In the genomic region with DNA sequence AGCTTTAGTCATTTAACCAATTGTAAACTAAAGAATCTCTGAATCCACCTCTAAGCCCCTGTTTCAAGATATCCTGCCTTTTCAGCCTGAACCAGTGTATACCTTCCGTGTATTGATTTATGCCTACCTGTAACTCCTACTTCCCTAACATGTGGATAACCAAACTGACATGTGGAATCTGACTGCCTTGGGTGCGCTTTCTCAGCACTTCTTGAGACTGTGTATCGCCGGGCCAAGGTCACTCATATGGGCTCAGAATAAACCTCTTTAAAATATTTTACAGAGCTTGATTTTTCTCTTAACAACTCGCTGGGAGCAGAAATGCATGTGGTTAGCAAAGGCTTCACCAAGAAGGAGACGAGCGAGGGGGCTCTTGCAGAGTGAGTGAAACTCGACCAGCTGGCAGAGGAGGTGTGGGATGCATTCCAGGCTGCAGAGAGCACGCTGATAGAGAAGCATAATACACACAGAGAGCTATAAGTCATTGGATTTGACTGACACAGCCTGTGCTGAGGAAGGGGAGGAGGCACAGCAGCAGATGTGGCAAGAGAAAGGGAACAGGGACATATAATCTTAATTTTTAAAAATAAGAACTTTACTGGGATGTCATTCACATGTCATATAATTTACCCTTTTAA, we compare ENCODE assay signal across 25 cellular contexts.
DNase-seq lines count a peak whose midpoint lies in the region; ATAC-seq, FAIRE-seq and TF ChIP-seq lines count a peak whose summit lies in the region.
"Had no signal": no experiment of that assay in that cellular context is flagged by ENCODE, and none has a peak within 500 bp of the region (broad histone marks: within the 10 kb centered on the region; RNA-seq: fewer than 3 reads in every experiment).

No MANE protein-coding gene starts in this region.

- H3K4me1 Mint-ChIP-seq in activated naive CD8-positive, alpha-beta T cell treated with anti-CD3 and anti-CD28 coated beads, Interleukin-2, amount 50 U/mL, for 24 hours, result no peaks in the 10 kb centered on the region
- H3K4me1 Mint-ChIP-seq: activated naive CD8-positive, alpha-beta T cell treated with anti-CD3 and anti-CD28 coated beads for 36 hours; CD14-positive monocyte; IgD-negative memory B cell; naive thymus-derived CD8-positive, alpha-beta T cell; stimulated activated naive B cell treated with anti-CD40 and anti-IgM and Interleukin-4, amounts not matched to agents 10 μg/mL and 1 μg/mL and 100 μg/mL, for 72 hours had no signal

- in situ Hi-C loops in HepG2 (cut with HindIII; ENCODE audit: extremely low pct_ligation_motif_present, low pct_unique_long_range_greater_than_20kb), result no loop called here

- H3K9ac ChIP-seq in HepG2 (ENCODE audit: insufficient read depth, low read depth, low read length), result no peak overlapping the region

- H3K27ac ChIP-seq in HepG2 (ENCODE audit: extremely low read length, insufficient read depth, low read length) (no peak overlapping the region), right lobe of liver (no peak overlapping the region), heart left ventricle (no peak overlapping the region), spleen (no peak overlapping the region)
- H3K27ac ChIP-seq: breast epithelium, testis had no signal

- no peaks in the 10 kb centered on the region for H3K9me3 ChIP-seq in HepG2 (ENCODE audit: low read length)
- no peaks in the 10 kb centered on the region for H3K9me3 ChIP-seq in right lobe of liver
- H3K9me3 ChIP-seq in heart left ventricle, result peaks cover 0 to 3% (median 0%) of the 10 kb centered on the region in 12 donors
- peaks cover 0 to 15% (median 9%) of the 10 kb centered on the region in 8 donors for H3K9me3 ChIP-seq in spleen
- H3K9me3 ChIP-seq: MG63, testis had no signal

- FAIRE-seq in HepG2 (lab: Jason Lieb, UNC), result no peak
- FAIRE-seq: TTC549 had no signal

- POLR2A ChIA-PET in HepG2 (lab: Yijun Ruan, JAX), result no interaction called here

- H3K79me2 ChIP-seq in HepG2 (ENCODE audit: insufficient read depth, low read length), result no peaks in the 10 kb centered on the region

- H3K27me3 ChIP-seq in HepG2 (ENCODE audit: control insufficient read depth in 1 of 2, insufficient read depth in 2 of 2, low read length in 2 of 2), result no peaks in the 10 kb centered on the region
- no peaks in the 10 kb centered on the region for H3K27me3 ChIP-seq in right lobe of liver
- H3K27me3 ChIP-seq in heart left ventricle, result no peaks in the 10 kb centered on the region
- H3K27me3 ChIP-seq in spleen (replicated peaks in 1 of 7), result no peaks in the 10 kb centered on the region
- H3K27me3 ChIP-seq: breast epithelium, MG63, testis had no signal

- H3K4me2 ChIP-seq in HepG2 (ENCODE audit: low read depth, low read length), result no peak overlapping the region

- DNase-seq in HepG2 (ENCODE audit: low spot score) (no peak), right lobe of liver (no peak), amniotic epithelial cell (ENCODE audit: low read depth) (peak; percentile 34), heart left ventricle (no peak), spleen (no peak), DMS79 (lab: John Stamatoyannopoulos, UW) (no peak)
- no peak for DNase-seq in activated naive CD8-positive, alpha-beta T cell treated with anti-CD3 and anti-CD28 coated beads, Interleukin-2, amount 50 U/mL, for 24 hours
- DNase-seq: ACHN; activated CD4-positive, alpha-beta T cell treated with anti-CD3 and anti-CD28 coated beads for 48 hours; activated naive CD8-positive, alpha-beta T cell treated with anti-CD3 and anti-CD28 coated beads for 36 hours; dermis blood vessel endothelial cell; foreskin melanocyte; GF-D8; mesenchymal stem cell; MG63; naive thymus-derived CD8-positive, alpha-beta T cell; NCI-H187; stimulated activated CD4-positive, alpha-beta T cell treated with anti-CD3 and anti-CD28 coated beads, Interleukin-2, amount 100 ng/mL, for 24 hours; stimulated activated naive B cell treated with anti-CD40 and anti-IgM and Interleukin-4, amounts not matched to agents 10 μg/mL and 1 μg/mL and 100 μg/mL, for 72 hours; testis had no signal

- H3K4me1 ChIP-seq in HepG2 (ENCODE audit: insufficient read depth, low read length), result no peaks in the 10 kb centered on the region
- no peaks in the 10 kb centered on the region for H3K4me1 ChIP-seq in right lobe of liver
- H3K4me1 ChIP-seq in heart left ventricle, result peaks cover 0 to 15% (median 0%) of the 10 kb centered on the region in 12 donors
- no peaks in the 10 kb centered on the region for H3K4me1 ChIP-seq in spleen
- H3K4me1 ChIP-seq: breast epithelium, testis had no signal

- H3K36me3 Mint-ChIP-seq in activated naive CD8-positive, alpha-beta T cell treated with anti-CD3 and anti-CD28 coated beads, Interleukin-2, amount 50 U/mL, for 24 hours (ENCODE audit: low read depth), result no peaks in the 10 kb centered on the region
- H3K36me3 Mint-ChIP-seq: activated naive CD8-positive, alpha-beta T cell treated with anti-CD3 and anti-CD28 coated beads for 36 hours; CD14-positive monocyte; stimulated activated naive B cell treated with anti-CD40 and anti-IgM and Interleukin-4, amounts not matched to agents 10 μg/mL and 1 μg/mL and 100 μg/mL, for 72 hours had no signal

- no peaks in the 10 kb centered on the region for H3K27me3 Mint-ChIP-seq in activated naive CD8-positive, alpha-beta T cell treated with anti-CD3 and anti-CD28 coated beads, Interleukin-2, amount 50 U/mL, for 24 hours
- H3K27me3 Mint-ChIP-seq: IgD-negative memory B cell; stimulated activated naive B cell treated with anti-CD40 and anti-IgM and Interleukin-4, amounts not matched to agents 10 μg/mL and 1 μg/mL and 100 μg/mL, for 72 hours had no signal

- peaks cover 11% of the 10 kb centered on the region for H3K9me3 Mint-ChIP-seq in activated naive CD8-positive, alpha-beta T cell treated with anti-CD3 and anti-CD28 coated beads, Interleukin-2, amount 50 U/mL, for 24 hours

- CTCF ChIA-PET in HepG2 (lab: Yijun Ruan, JAX; ENCODE audit: low intra/inter-chr PET ratio, low total read pairs), result no interaction called here

- H3K4me3 ChIP-seq in HepG2 (replicated peaks in 1 of 3; ENCODE audit: insufficient read depth in 1 of 3, low read depth in 2 of 3, low read length in 3 of 3) (no peak overlapping the region), right lobe of liver (no peak overlapping the region), heart left ventricle (no peak overlapping the region), spleen (no peak overlapping the region)
- H3K4me3 ChIP-seq: breast epithelium, MG63, testis had no signal

- intact Hi-C loops in HepG2 (cut with micrococcal nuclease; ENCODE audit: unreplicated experiment) (no loop called here), right lobe of liver (cut with DNase I) (no loop called here), heart left ventricle (cut with DNase I) (loop anchor here in 1 of 10 donors (5.0 kb wide), 1 partner anchor 33 kb away; no protein-coding TSS in a partner anchor), spleen (cut with DNase I; ENCODE audit: low total_unique reads) (no loop called here)

- no peak for TF ChIP-seq EP300 in HepG2 (IDR thresholded peaks at IDR 0.05; ENCODE audit: low read depth in 2 of 2, low read length in 2 of 2)
- TF ChIP-seq EP300 in HepG2 (CRISPR knock-in tag; IDR thresholded peaks at IDR 0.05; ENCODE audit: borderline replicate concordance), result no peak

- no TSS peak for BruUV-seq in HepG2 (replicated peaks; lab: Mats Ljungman, UMichigan)

- no peaks in the 10 kb centered on the region for H3K36me3 ChIP-seq in HepG2 (replicated peaks in 1 of 2; ENCODE audit: control insufficient read depth in 1 of 2, insufficient read depth in 2 of 2, low read length in 2 of 2)
- no peaks in the 10 kb centered on the region for H3K36me3 ChIP-seq in right lobe of liver
- H3K36me3 ChIP-seq in heart left ventricle, result no peaks in the 10 kb centered on the region
- H3K36me3 ChIP-seq in spleen, result no peaks in the 10 kb centered on the region
- H3K36me3 ChIP-seq: breast epithelium, MG63 had no signal

- no peak for TF ChIP-seq RAD21 in HepG2 (CRISPR knock-in tag; IDR thresholded peaks at IDR 0.05)

- TF ChIP-seq POLR2A in HepG2 (IDR thresholded peaks at IDR 0.05; ENCODE audit: insufficient read depth in 1 of 2, low read depth in 2 of 2, low read length in 2 of 2), result no peak
- TF ChIP-seq POLR2A in right lobe of liver (IDR thresholded peaks at IDR 0.05), result no peak
- no peak for TF ChIP-seq POLR2A in heart left ventricle (IDR thresholded peaks at IDR 0.05)
- no peak for TF ChIP-seq POLR2A in spleen (IDR thresholded peaks at IDR 0.05)

- H3K27ac Mint-ChIP-seq in activated naive CD8-positive, alpha-beta T cell treated with anti-CD3 and anti-CD28 coated beads, Interleukin-2, amount 50 U/mL, for 24 hours, result no peak overlapping the region
- H3K27ac Mint-ChIP-seq: activated naive CD8-positive, alpha-beta T cell treated with anti-CD3 and anti-CD28 coated beads for 36 hours; CD14-positive monocyte; naive thymus-derived CD8-positive, alpha-beta T cell; stimulated activated naive B cell treated with anti-CD40 and anti-IgM and Interleukin-4, amounts not matched to agents 10 μg/mL and 1 μg/mL and 100 μg/mL, for 72 hours had no signal

- 7% methylated on average over 9 of the region's 9 CpGs for WGBS in HepG2 (ENCODE audit: low lambda C conversion rate)
- 47% methylated on average over 9 of the region's 9 CpGs for WGBS in right lobe of liver (ENCODE audit: insufficient coverage, low coverage, low lambda C conversion rate, missing lambda C conversion rate)
- WGBS in heart left ventricle, 4 donors, result 42 to 53% (median 50%) methylated on average over 9 of the region's 9 CpGs
- 57 to 71% (median 63%) methylated on average over 9 of the region's 9 CpGs for WGBS in spleen, 5 donors

- H4K20me1 ChIP-seq in HepG2 (ENCODE audit: insufficient read depth, low read length), result no peaks in the 10 kb centered on the region

- no peak overlapping the region for H2AFZ ChIP-seq in HepG2 (ENCODE audit: low read length)

- ATAC-seq in HepG2 (no peak), right lobe of liver (no peak), heart left ventricle (peak in 3 of 4 donors; percentile 62 to 84 (median 71)), HG02973 (IDR thresholded peaks at IDR 0.05; ENCODE audit: unreplicated experiment) (no peak)
- no peak for ATAC-seq in activated naive CD8-positive, alpha-beta T cell treated with anti-CD3 and anti-CD28 coated beads, Interleukin-2, amount 50 U/mL, for 24 hours
- ATAC-seq: naive thymus-derived CD8-positive, alpha-beta T cell; stimulated activated naive B cell treated with anti-CD40 and anti-IgM and Interleukin-4, amounts not matched to agents 10 μg/mL and 1 μg/mL and 100 μg/mL, for 72 hours had no signal

- TF ChIP-seq CTCF in HepG2 (CRISPR knock-in tag; IDR thresholded peaks at IDR 0.05) (no peak), right lobe of liver (IDR thresholded peaks at IDR 0.05) (no peak), heart left ventricle (IDR thresholded peaks at IDR 0.05) (no peak), spleen (IDR thresholded peaks at IDR 0.05 in 8 of 11, conservative IDR thresholded peaks at IDR 0.05 in 3 of 11) (no peak)

- H3K4me3 Mint-ChIP-seq in activated naive CD8-positive, alpha-beta T cell treated with anti-CD3 and anti-CD28 coated beads, Interleukin-2, amount 50 U/mL, for 24 hours, result no peak overlapping the region
- H3K4me3 Mint-ChIP-seq: activated naive CD8-positive, alpha-beta T cell treated with anti-CD3 and anti-CD28 coated beads for 36 hours; CD14-positive monocyte; IgD-negative memory B cell; naive thymus-derived CD8-positive, alpha-beta T cell; stimulated activated naive B cell treated with anti-CD40 and anti-IgM and Interleukin-4, amounts not matched to agents 10 μg/mL and 1 μg/mL and 100 μg/mL, for 72 hours had no signal

Comparison
In these comparisons a context has a peak if more than half of its experiments do, and no peak if none do; other contexts are left out.
1. ATAC-seq: peak in heart left ventricle (3 of 4); none in HepG2 (single experiment), right lobe of liver (0 of 4), activated naive CD8-positive, alpha-beta T cell treated with anti-CD3 and anti-CD28 coated beads, Interleukin-2, amount 50 U/mL, for 24 hours (single experiment) and HG02973 (single experiment).